1 cellular context compared by ENCODE assay signal in genomic region chr15:64803526-64803925, GRCh38.
TF ChIP-seq lines count a peak whose summit lies in the region.

No MANE protein-coding gene starts in this region.

TF ChIP-seq in HepG2, 621 proteins besides CTCF, POLR2A, EP300 and RAD21:
- no peak for TF ChIP-seq POGZ (CRISPR knock-in tag; IDR thresholded peaks at IDR 0.05)
- TF ChIP-seq ZNF629 (CRISPR knock-in tag; conservative IDR thresholded peaks at IDR 0.05): peak; percentile 70
TF ChIP-seq in HepG2: peak in this region for 1.
